ENCODE assay signal across 8 cellular contexts in genomic region chr11:75576445-75577049, GRCh38. TPM values are rescaled to one million over a fixed set of nuclear protein-coding genes. Genes with fewer than 3 reads are reported as not detected.
DNase-seq lines count a peak whose midpoint lies in the region; TF ChIP-seq lines count a peak whose summit lies in the region.

No MANE protein-coding gene starts in this region.

- DNase-seq in GM23248 (peak; percentile 81), SIG-M5 treated with dmso at 0.1 percent for 504 hours (lab: John Stamatoyannopoulos, UW; ENCODE audit: unreplicated experiment) (peak; percentile 62), left ventricle myocardium inferior (no peak), type B pancreatic cell (ENCODE audit: extremely low spot score, unreplicated experiment) (no peak), D341Med (ENCODE audit: low spot score) (no peak), NCI-H2081 treated with DMSO at 0.1 percent for 48 hours (lab: John Stamatoyannopoulos, UW) (no peak), HEK293T (ENCODE audit: extremely low spot score) (no peak)

- peaks cover 62% of the 10 kb centered on the region for H3F3A ChIP-seq in GM23248 (ENCODE audit: insufficient read depth)

- H3K4me3 Mint-ChIP-seq in type B pancreatic cell: no peak overlapping the region

- peaks cover 12% of the 10 kb centered on the region for H3K4me1 Mint-ChIP-seq in type B pancreatic cell (ENCODE audit: unreplicated experiment)

- no peak overlapping the region for H3K9ac ChIP-seq in GM23248

- H4K20me1 ChIP-seq in GM23248 (ENCODE audit: insufficient read depth): 0 out of 2 replicates have a peak, but pooled peaks cover 3% of the 10 kb centered on the region

- peaks cover 9% of the 10 kb centered on the region for H3K27me3 Mint-ChIP-seq in type B pancreatic cell

- POLR2A ChIA-PET in HEK293T (lab: Yijun Ruan, JAX): interaction anchor here (8.3 kb wide), 1 partner anchor 15 kb away, joined by 50 read pairs; the partner anchor contains the start of gene SERPINH1

- intact Hi-C loops in left ventricle myocardium inferior (cut with micrococcal nuclease): no loop called here

- H3K27ac Mint-ChIP-seq in type B pancreatic cell: peak overlapping the region; percentile 68

- TF ChIP-seq CTCF in left ventricle myocardium inferior (IDR thresholded peaks at IDR 0.05; ENCODE audit: borderline replicate concordance) (no peak), type B pancreatic cell (conservative IDR thresholded peaks at IDR 0.05) (no peak)

- H3K79me2 ChIP-seq in ACC112 (ENCODE audit: control insufficient read depth, insufficient read depth, low read length, unreplicated experiment) (no peaks in the 10 kb centered on the region), GM23248 (ENCODE audit: insufficient read depth) (peaks cover 8% of the 10 kb centered on the region)

- H3K4me1 ChIP-seq in ACC112 (ENCODE audit: control insufficient read depth, insufficient read depth, low read length, unreplicated experiment) (peaks cover 16% of the 10 kb centered on the region), GM23248 (ENCODE audit: insufficient read depth) (0 out of 2 replicates have a peak, but pooled peaks cover 5% of the 10 kb centered on the region), left ventricle myocardium inferior (peaks cover 35% of the 10 kb centered on the region)

- H3K4me3 ChIP-seq in ACC112 (ENCODE audit: low read depth, low read length) (no peak overlapping the region), GM23248 (no peak overlapping the region), left ventricle myocardium inferior (no peak overlapping the region)

- no peak overlapping the region for H3K4me2 ChIP-seq in GM23248 (ENCODE audit: unreplicated experiment)

- H3K27me3 ChIP-seq in ACC112 (ENCODE audit: insufficient read depth, low read length) (no peaks in the 10 kb centered on the region), GM23248 (replicated peaks; ENCODE audit: insufficient read depth) (no peaks in the 10 kb centered on the region), left ventricle myocardium inferior (ENCODE audit: low read depth) (no peaks in the 10 kb centered on the region)

- CTCF ChIA-PET in HEK293T (lab: Yijun Ruan, JAX): interaction anchor here (0.6 to 1.9 kb wide), 4 partner anchors 22 to 512 kb away, joined by 3 to 9 read pairs (median 4); no protein-coding TSS in a partner anchor

- H3K9me3 ChIP-seq in GM23248 (ENCODE audit: low read depth) (no peaks in the 10 kb centered on the region), left ventricle myocardium inferior (replicated peaks) (no peaks in the 10 kb centered on the region)

- H3K36me3 ChIP-seq in ACC112 (ENCODE audit: insufficient read depth, low read length) (peaks cover 32% of the 10 kb centered on the region; the same call in 1 of the 2 replicates), GM23248 (ENCODE audit: low read depth) (peaks cover 26% of the 10 kb centered on the region), left ventricle myocardium inferior (peaks cover 30% of the 10 kb centered on the region)

- H3K9me2 ChIP-seq in GM23248 (ENCODE audit: insufficient read depth): no peaks in the 10 kb centered on the region

- no peak overlapping the region for H2AFZ ChIP-seq in ACC112 (ENCODE audit: low read length, unreplicated experiment)
- H2AFZ ChIP-seq in GM23248: no peak overlapping the region

- H3K36me3 Mint-ChIP-seq in type B pancreatic cell: peaks cover 9% of the 10 kb centered on the region

- 21% methylated on average over 12 of the region's 12 CpGs for WGBS in GM23248 (ENCODE audit: low coverage in 1 of 2, low lambda C conversion rate in 2 of 2, missing lambda C conversion rate in 2 of 2), 2 experiments

- H3K9me3 Mint-ChIP-seq in type B pancreatic cell: no peaks in the 10 kb centered on the region

- H3K27ac ChIP-seq in ACC112 (ENCODE audit: low read depth, low read length) (peak overlapping the region; percentile 50; the same call in 1 of the 2 replicates), GM23248 (peak overlapping the region; percentile 56), left ventricle myocardium inferior (replicated peaks) (peak overlapping the region; percentile 9)

- in situ Hi-C loops in GM23248 (cut with MboI): no loop called here

TF ChIP-seq in HEK293T, 16 proteins besides CTCF, POLR2A, EP300 and RAD21:
- TF ChIP-seq LEF1 (IDR thresholded peaks at IDR 0.05; ENCODE audit: borderline replicate concordance) (no peak), FOXM1 (IDR thresholded peaks at IDR 0.05; ENCODE audit: borderline replicate concordance) (no peak)

RNA-seq across cellular contexts. Expression of gene SERPINH1, which starts 14.5 kb away (rescaled TPM):
- total RNA-seq in GM23248 (2014; rRNA removed; shearing (Covaris generic)): 1,790 and 1,872 TPM in 2 replicates
- polyA plus RNA-seq in GM23248 (2016; fragmentation: Nextera tagmentation; extraction: Ambion mirVana): 520 and 559 TPM in 2 replicates
- total RNA-seq in left ventricle myocardium inferior (57.6 TPM), type B pancreatic cell (ENCODE audit: low replicate concordance) (151 and 229 TPM in 2 replicates)

RNA-seq across cellular contexts. Expression of gene GDPD5, which starts 50.8 kb away (rescaled TPM):
- 7.0 and 10.7 TPM in 2 replicates for total RNA-seq in GM23248 (2014; rRNA removed; shearing (Covaris generic))
- 3.4 and 5.6 TPM in 2 replicates for polyA plus RNA-seq in GM23248 (2016; fragmentation: Nextera tagmentation; extraction: Ambion mirVana)
- total RNA-seq in left ventricle myocardium inferior (4.4 TPM), type B pancreatic cell (ENCODE audit: low replicate concordance) (7.5 and 11.3 TPM in 2 replicates)

Comparison
In these comparisons a context has a peak if more than half of its experiments do, and no peak if none do; other contexts are left out.
1. DNase-seq: peak in GM23248 (single experiment) and SIG-M5 treated with dmso at 0.1 percent for 504 hours (single experiment); none in left ventricle myocardium inferior (single experiment), type B pancreatic cell (single experiment), D341Med (single experiment), NCI-H2081 treated with DMSO at 0.1 percent for 48 hours (single experiment) and HEK293T (single experiment).
2. Peak in every context shown above with its lines, with median percentiles within 50 percentile points of each other: H3K27ac ChIP-seq.